Comparison of ENCODE assay signal across 29 cellular contexts in the genomic region with DNA sequence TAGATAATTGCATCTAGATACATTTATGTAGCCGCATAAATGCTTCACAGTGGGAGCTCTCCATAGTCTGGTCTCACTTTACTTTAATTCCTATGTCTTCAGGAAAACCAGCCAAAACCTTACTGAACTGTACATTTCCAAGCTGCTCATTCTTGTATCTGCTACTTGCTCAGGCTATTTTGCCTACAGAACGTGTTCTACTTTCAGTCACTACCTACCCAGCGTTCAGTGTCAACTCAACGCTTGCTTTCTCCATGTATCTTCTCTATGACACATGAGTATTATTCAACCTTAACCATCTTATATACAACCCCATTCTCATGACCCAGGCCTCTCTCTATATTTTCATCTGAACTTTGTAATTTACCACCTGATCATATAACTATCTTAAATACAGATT.
A peak's percentile ranks its signal among the peaks of the same experiment; 100 is the strongest.
DNase-seq lines count a peak whose midpoint lies in the region; ATAC-seq and TF ChIP-seq lines count a peak whose summit lies in the region.
"Had no signal": no experiment of that assay in that cellular context is flagged by ENCODE, and none has a peak within 500 bp of the region (broad histone marks: within the 10 kb centered on the region; RNA-seq: fewer than 3 reads in every experiment).

No MANE protein-coding gene starts in this region.

- intact Hi-C loops in natural killer cell (cut with micrococcal nuclease) (no loop called here), MCF 10A (cut with micrococcal nuclease) (no loop called here)

- H2BK5ac ChIP-seq in mesenchymal stem cell (ENCODE audit: low read depth, low read length, poor library complexity, severe bottlenecking): no peak overlapping the region

- no peak overlapping the region for H3K23ac ChIP-seq in mesenchymal stem cell (ENCODE audit: low read length in 2 of 2)

- peaks cover 14% of the 10 kb centered on the region for H3K79me1 ChIP-seq in mesenchymal stem cell (replicated peaks; ENCODE audit: low read length, poor library complexity, severe bottlenecking)

- DNase-seq in natural killer cell: no peak
- DNase-seq in natural killer cell treated with Interleukin-12 subunit alpha and Interleukin-12 subunit beta and Interleukin-15 and Interleukin-18, amount 100 ng/mL, for 72 hours (ENCODE audit: low spot score): no peak
- no peak for DNase-seq in MCF 10A (ENCODE audit: unreplicated experiment)
- no peak for DNase-seq in mesenchymal stem cell
- DNase-seq in type B pancreatic cell (ENCODE audit: extremely low spot score, unreplicated experiment): no peak
- DNase-seq in NCI-H2107 treated with DMSO at 0.1 percent for 48 hours (lab: John Stamatoyannopoulos, UW; ENCODE audit: unreplicated experiment): no peak
- DNase-seq: ACHN; activated CD4-positive, alpha-beta T cell treated with anti-CD3 and anti-CD28 coated beads, Interleukin-2, amount 50 U/mL, for 1 hour; activated naive CD8-positive, alpha-beta T cell treated with anti-CD3 and anti-CD28 coated beads for 36 hours; effector CD8-positive, alpha-beta T cell; erythroblast; HCEC 1CT; IMR-90; islet precursor cell; NCI-H2081; NCI-H446; NCI-H82; pancreas; right cardiac atrium; Right ventricle myocardium superior; stimulated activated CD4-positive, alpha-beta T cell treated with anti-CD3 and anti-CD28 coated beads, Interleukin-12 subunit alpha, Interleukin-12 subunit beta, amount 100 ng/mL, for 4 hours; stimulated activated CD4-positive, alpha-beta T cell treated with anti-CD3 and anti-CD28 coated beads, Interleukin-4, amount 100 ng/mL, for 24 hours; stimulated activated naive B cell treated with anti-CD40 and anti-IgM and Interleukin-4, amounts not matched to agents 10 μg/mL and 1 μg/mL and 100 μg/mL, for 72 hours; T-helper 9 cell; WERI-Rb-1 had no signal

- no peaks in the 10 kb centered on the region for H3K27me3 Mint-ChIP-seq in natural killer cell (ENCODE audit: low read depth in 2 of 2)
- H3K27me3 Mint-ChIP-seq in natural killer cell treated with Interleukin-12 subunit alpha and Interleukin-12 subunit beta and Interleukin-15 and Interleukin-18, amount 100 ng/mL, for 72 hours: no peaks in the 10 kb centered on the region
- no peaks in the 10 kb centered on the region for H3K27me3 Mint-ChIP-seq in MCF 10A (ENCODE audit: insufficient read depth, unreplicated experiment)
- H3K27me3 Mint-ChIP-seq in type B pancreatic cell: no peaks in the 10 kb centered on the region
- H3K27me3 Mint-ChIP-seq: activated naive CD8-positive, alpha-beta T cell treated with anti-CD3 and anti-CD28 coated beads for 36 hours; stimulated activated naive B cell treated with anti-CD40 and anti-IgM and Interleukin-4, amounts not matched to agents 10 μg/mL and 1 μg/mL and 100 μg/mL, for 72 hours had no signal

- no peaks in the 10 kb centered on the region for H3K36me3 Mint-ChIP-seq in natural killer cell
- H3K36me3 Mint-ChIP-seq in natural killer cell treated with Interleukin-12 subunit alpha and Interleukin-12 subunit beta and Interleukin-15 and Interleukin-18, amount 100 ng/mL, for 72 hours: no peaks in the 10 kb centered on the region
- H3K36me3 Mint-ChIP-seq in MCF 10A (ENCODE audit: insufficient read depth, unreplicated experiment): no peaks in the 10 kb centered on the region
- H3K36me3 Mint-ChIP-seq in type B pancreatic cell: peaks cover 9% of the 10 kb centered on the region

- TF ChIP-seq CTCF in natural killer cell (IDR thresholded peaks at IDR 0.05): no peak
- no peak for TF ChIP-seq CTCF in MCF 10A (IDR thresholded peaks at IDR 0.05; ENCODE audit: unreplicated experiment)
- no peak for TF ChIP-seq CTCF in type B pancreatic cell (conservative IDR thresholded peaks at IDR 0.05)

- H3K9me3 Mint-ChIP-seq in natural killer cell: no peaks in the 10 kb centered on the region
- H3K9me3 Mint-ChIP-seq in natural killer cell treated with Interleukin-12 subunit alpha and Interleukin-12 subunit beta and Interleukin-15 and Interleukin-18, amount 100 ng/mL, for 72 hours: no peaks in the 10 kb centered on the region
- H3K9me3 Mint-ChIP-seq in MCF 10A (ENCODE audit: unreplicated experiment): no peaks in the 10 kb centered on the region
- peaks cover 9% of the 10 kb centered on the region for H3K9me3 Mint-ChIP-seq in type B pancreatic cell
- H3K9me3 Mint-ChIP-seq: stimulated activated naive B cell treated with anti-CD40 and anti-IgM and Interleukin-4, amounts not matched to agents 10 μg/mL and 1 μg/mL and 100 μg/mL, for 72 hours had no signal

- no peak overlapping the region for H3K4me2 ChIP-seq in mesenchymal stem cell (ENCODE audit: low read length, poor library complexity, severe bottlenecking)
- H3K4me2 ChIP-seq: BLaER1 treated with 17β-estradiol and CSF1 and Interleukin-3, amounts not matched to agents 10 nM and 100 nM had no signal

- H3K4me3 Mint-ChIP-seq in natural killer cell: no peak overlapping the region
- no peak overlapping the region for H3K4me3 Mint-ChIP-seq in natural killer cell treated with Interleukin-12 subunit alpha and Interleukin-12 subunit beta and Interleukin-15 and Interleukin-18, amount 100 ng/mL, for 72 hours
- H3K4me3 Mint-ChIP-seq in MCF 10A (ENCODE audit: unreplicated experiment): peak overlapping the region; percentile 50
- peak overlapping the region; percentile 7 for H3K4me3 Mint-ChIP-seq in type B pancreatic cell
- H3K4me3 Mint-ChIP-seq: activated naive CD8-positive, alpha-beta T cell treated with anti-CD3 and anti-CD28 coated beads for 36 hours; stimulated activated naive B cell treated with anti-CD40 and anti-IgM and Interleukin-4, amounts not matched to agents 10 μg/mL and 1 μg/mL and 100 μg/mL, for 72 hours had no signal

- H3K9me3 ChIP-seq in mesenchymal stem cell (ENCODE audit: control insufficient read depth, low read length): no peaks in the 10 kb centered on the region
- H3K9me3 ChIP-seq: gastroesophageal sphincter, pancreas had no signal

- peaks cover 3% of the 10 kb centered on the region for H3K4me1 ChIP-seq in mesenchymal stem cell (ENCODE audit: control insufficient read depth, insufficient read depth, low read depth, low read length)
- H3K4me1 ChIP-seq: pancreas had no signal

- no peak overlapping the region for H3K27ac ChIP-seq in mesenchymal stem cell (ENCODE audit: low read length, poor library complexity, severe bottlenecking)
- H3K27ac ChIP-seq: BLaER1 treated with 17β-estradiol and CSF1 and Interleukin-3, amounts not matched to agents 10 nM and 100 nM; gastroesophageal sphincter; pancreas; WERI-Rb-1 had no signal

- peak overlapping the region in 1 of 2 experiments; percentile 63 for H3K4me3 ChIP-seq in mesenchymal stem cell (ENCODE audit: insufficient read depth in 1 of 2, low read depth in 1 of 2, low read length in 2 of 2)
- H3K4me3 ChIP-seq: BLaER1 treated with 17β-estradiol and CSF1 and Interleukin-3, amounts not matched to agents 10 nM and 100 nM; gastroesophageal sphincter; pancreas had no signal

- no peak overlapping the region for H4K91ac ChIP-seq in mesenchymal stem cell (ENCODE audit: low read length)

- ATAC-seq in natural killer cell (no peak), HG02610 (IDR thresholded peaks at IDR 0.05; ENCODE audit: unreplicated experiment) (no peak), HG03469 (IDR thresholded peaks at IDR 0.05; ENCODE audit: unreplicated experiment) (no peak)
- no peak for ATAC-seq in natural killer cell treated with Interleukin-12 subunit alpha and Interleukin-12 subunit beta and Interleukin-15 and Interleukin-18, amount 100 ng/mL, for 72 hours
- ATAC-seq: gastroesophageal sphincter; pancreas; right cardiac atrium; stimulated activated naive B cell treated with anti-CD40 and anti-IgM and Interleukin-4, amounts not matched to agents 10 μg/mL and 1 μg/mL and 100 μg/mL, for 72 hours had no signal

- CTCF ChIA-PET in MCF 10A (lab: Yijun Ruan, JAX): no interaction called here

- H3K9ac ChIP-seq in mesenchymal stem cell (ENCODE audit: low read length): peak overlapping the region; percentile 70
- H3K9ac ChIP-seq: BLaER1 treated with 17β-estradiol and CSF1 and Interleukin-3, amounts not matched to agents 10 nM and 100 nM had no signal

- peaks cover 56 to 69% of the 10 kb centered on the region in 2 donors for H3K4me1 Mint-ChIP-seq in natural killer cell
- peaks cover 33 to 35% of the 10 kb centered on the region in 2 donors for H3K4me1 Mint-ChIP-seq in natural killer cell treated with Interleukin-12 subunit alpha and Interleukin-12 subunit beta and Interleukin-15 and Interleukin-18, amount 100 ng/mL, for 72 hours (ENCODE audit: low read depth in 2 of 2)
- H3K4me1 Mint-ChIP-seq in MCF 10A (ENCODE audit: insufficient read depth, unreplicated experiment): peaks cover 13% of the 10 kb centered on the region
- H3K4me1 Mint-ChIP-seq in type B pancreatic cell (ENCODE audit: unreplicated experiment): peaks cover 28% of the 10 kb centered on the region

- no peak overlapping the region for H2BK12ac ChIP-seq in mesenchymal stem cell (ENCODE audit: low read length in 2 of 2)

- POLR2A ChIA-PET in MCF 10A (lab: Yijun Ruan, JAX): no interaction called here

- no peaks in the 10 kb centered on the region for H3K27me3 ChIP-seq in mesenchymal stem cell (ENCODE audit: control insufficient read depth in 1 of 2, insufficient read depth in 1 of 2, low read length in 2 of 2)
- H3K27me3 ChIP-seq: BLaER1 treated with 17β-estradiol and CSF1 and Interleukin-3, amounts not matched to agents 10 nM and 100 nM; gastroesophageal sphincter; pancreas had no signal

- H3K4ac ChIP-seq in mesenchymal stem cell (ENCODE audit: low read depth in 1 of 2, low read length in 2 of 2): no peak overlapping the region

- no peak overlapping the region for H2BK120ac ChIP-seq in mesenchymal stem cell (ENCODE audit: low read depth, low read length)

- H3K14ac ChIP-seq in mesenchymal stem cell (ENCODE audit: low read length in 2 of 2): no peak overlapping the region

- no peak overlapping the region for H2AK5ac ChIP-seq in mesenchymal stem cell (ENCODE audit: low read length, severe bottlenecking)

- H4K8ac ChIP-seq in mesenchymal stem cell (ENCODE audit: low read length): no peak overlapping the region

- 96% methylated on average over 4 of the region's 4 CpGs for WGBS in mesenchymal stem cell

- no TSS peak for BruUV-seq in MCF 10A (replicated peaks; lab: Mats Ljungman, UMichigan)

- H3K27ac Mint-ChIP-seq in natural killer cell (peak overlapping the region; percentile 0 to 28), MCF 10A (ENCODE audit: low read depth, unreplicated experiment) (no peak overlapping the region), type B pancreatic cell (peak overlapping the region; percentile 10)
- no peak overlapping the region for H3K27ac Mint-ChIP-seq in natural killer cell treated with Interleukin-12 subunit alpha and Interleukin-12 subunit beta and Interleukin-15 and Interleukin-18, amount 100 ng/mL, for 72 hours
- H3K27ac Mint-ChIP-seq: activated naive CD8-positive, alpha-beta T cell treated with anti-CD3 and anti-CD28 coated beads for 36 hours; stimulated activated naive B cell treated with anti-CD40 and anti-IgM and Interleukin-4, amounts not matched to agents 10 μg/mL and 1 μg/mL and 100 μg/mL, for 72 hours had no signal

- no peak overlapping the region for H3K18ac ChIP-seq in mesenchymal stem cell (ENCODE audit: low read depth in 1 of 2, low read length in 2 of 2)

- H2BK15ac ChIP-seq in mesenchymal stem cell (ENCODE audit: low read depth, poor library complexity, severe bottlenecking): no peak overlapping the region

- H2AFZ ChIP-seq in mesenchymal stem cell (ENCODE audit: low read depth, low read length): no peak overlapping the region

- no peaks in the 10 kb centered on the region for H3K36me3 ChIP-seq in mesenchymal stem cell (ENCODE audit: control insufficient read depth in 1 of 2, insufficient read depth in 2 of 2, low read depth in 1 of 2, low read length in 2 of 2)
- H3K36me3 ChIP-seq: gastroesophageal sphincter, pancreas, WERI-Rb-1 had no signal

Comparison
In these comparisons a context has a peak if more than half of its experiments do, and no peak if none do; other contexts are left out.
1. H3K27ac Mint-ChIP-seq: peak in natural killer cell (2 of 2) and type B pancreatic cell (single experiment); none in natural killer cell treated with Interleukin-12 subunit alpha and Interleukin-12 subunit beta and Interleukin-15 and Interleukin-18, amount 100 ng/mL, for 72 hours (0 of 2) and MCF 10A (single experiment).
2. H3K4me3 Mint-ChIP-seq: peak in MCF 10A (single experiment) and type B pancreatic cell (single experiment); none in natural killer cell (single experiment) and natural killer cell treated with Interleukin-12 subunit alpha and Interleukin-12 subunit beta and Interleukin-15 and Interleukin-18, amount 100 ng/mL, for 72 hours (single experiment).